In the genomic region with DNA sequence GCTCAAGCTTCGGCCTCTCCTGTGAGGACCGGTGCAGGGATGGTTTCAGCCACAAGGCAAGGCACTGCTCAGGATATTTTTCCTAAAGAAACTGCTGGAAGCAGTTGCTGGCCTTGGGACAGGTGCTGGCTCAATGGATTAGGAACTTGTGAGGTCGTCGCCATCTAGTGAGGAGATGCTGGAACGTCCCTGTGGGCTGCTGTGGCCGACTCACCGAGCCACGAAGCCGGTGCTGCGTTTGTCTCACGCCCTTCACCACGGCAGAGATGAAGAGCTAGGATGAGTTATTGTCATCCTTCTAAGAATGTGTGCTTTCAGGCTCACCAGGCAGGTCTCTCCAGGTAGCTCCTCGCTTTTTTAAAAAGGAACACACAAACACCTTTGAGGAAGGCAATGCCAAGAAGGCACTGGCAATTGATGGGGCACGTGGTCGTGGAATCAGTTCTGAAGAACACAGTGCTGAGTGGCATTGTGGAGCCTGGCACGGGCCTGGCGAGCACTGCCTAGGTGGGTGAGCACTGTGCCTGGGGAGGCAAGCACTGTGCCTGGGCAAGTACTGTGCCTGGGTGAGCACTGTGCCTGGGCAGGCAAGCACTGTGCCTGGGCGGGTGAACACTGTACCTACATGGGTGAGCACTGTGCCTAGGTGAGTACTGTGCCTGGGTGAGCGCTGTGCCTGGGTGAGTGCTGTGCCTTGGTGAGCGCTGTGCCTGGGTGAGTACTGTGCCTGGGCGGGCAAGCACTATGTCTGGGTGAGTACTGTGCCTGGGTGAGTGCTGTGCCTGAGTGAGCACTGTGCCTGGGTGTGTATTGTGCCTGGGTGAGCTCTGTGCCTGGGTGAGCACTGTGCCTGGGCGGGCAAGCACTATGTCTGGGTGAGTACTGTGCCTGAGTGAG, we compare ENCODE assay signal across 9 cellular contexts.
DNase-seq lines count a peak whose midpoint lies in the region; ATAC-seq, FAIRE-seq and TF ChIP-seq lines count a peak whose summit lies in the region.
"Had no signal": no experiment of that assay in that cellular context is flagged by ENCODE, and none has a peak within 500 bp of the region (broad histone marks: within the 10 kb centered on the region; RNA-seq: fewer than 3 reads in every experiment).

No MANE protein-coding gene starts in this region.

- DNase-seq in NCI-H1417 (lab: John Stamatoyannopoulos, UW) (peak; percentile 70 to 90 (median 73)), NCI-H1417 treated with DMSO at 0.1 percent for 48 hours (lab: John Stamatoyannopoulos, UW) (no peak), NCI-H1092 (lab: John Stamatoyannopoulos, UW) (peak; percentile 88), hypothalamus (lab: John Stamatoyannopoulos, UW) (peak in 38 of 51 donors; percentile 9 to 75 (median 40)), RCC 7860 (ENCODE audit: low spot score) (no peak), mucosa of gallbladder (ENCODE audit: low spot score) (no peak)
- DNase-seq in activated CD8-positive, alpha-beta T cell treated with anti-CD3 and anti-CD28 coated beads for 36 hours: peak; percentile 21
- no peak for DNase-seq in stimulated activated naive B cell treated with anti-CD40 and anti-IgM and Interleukin-4, amounts not matched to agents 10 μg/mL and 1 μg/mL and 100 μg/mL, for 72 hours

- peaks cover 4% of the 10 kb centered on the region for H3K4me1 Mint-ChIP-seq in activated CD8-positive, alpha-beta T cell treated with anti-CD3 and anti-CD28 coated beads for 36 hours (ENCODE audit: low read depth)
- H3K4me1 Mint-ChIP-seq in stimulated activated naive B cell treated with anti-CD40 and anti-IgM and Interleukin-4, amounts not matched to agents 10 μg/mL and 1 μg/mL and 100 μg/mL, for 72 hours: peaks cover 8 to 12% of the 10 kb centered on the region in 2 donors

- no peak overlapping the region for H3K27ac Mint-ChIP-seq in activated CD8-positive, alpha-beta T cell treated with anti-CD3 and anti-CD28 coated beads for 36 hours
- H3K27ac Mint-ChIP-seq in stimulated activated naive B cell treated with anti-CD40 and anti-IgM and Interleukin-4, amounts not matched to agents 10 μg/mL and 1 μg/mL and 100 μg/mL, for 72 hours: no peak overlapping the region
- H3K27ac Mint-ChIP-seq: B cell had no signal

- intact Hi-C loops in activated CD8-positive, alpha-beta T cell treated with anti-CD3 and anti-CD28 coated beads for 36 hours (cut with micrococcal nuclease): no loop called here

- no peaks in the 10 kb centered on the region for H3K9me3 Mint-ChIP-seq in activated CD8-positive, alpha-beta T cell treated with anti-CD3 and anti-CD28 coated beads for 36 hours
- peaks cover 2 to 4% of the 10 kb centered on the region in 2 donors for H3K9me3 Mint-ChIP-seq in stimulated activated naive B cell treated with anti-CD40 and anti-IgM and Interleukin-4, amounts not matched to agents 10 μg/mL and 1 μg/mL and 100 μg/mL, for 72 hours

- POLR2A ChIA-PET in activated CD8-positive, alpha-beta T cell treated with anti-CD3 and anti-CD28 coated beads for 36 hours (lab: Charles Lee): no interaction called here

- peaks cover 3% of the 10 kb centered on the region for H3K27me3 Mint-ChIP-seq in activated CD8-positive, alpha-beta T cell treated with anti-CD3 and anti-CD28 coated beads for 36 hours
- peaks cover 28 to 30% of the 10 kb centered on the region in 2 donors for H3K27me3 Mint-ChIP-seq in stimulated activated naive B cell treated with anti-CD40 and anti-IgM and Interleukin-4, amounts not matched to agents 10 μg/mL and 1 μg/mL and 100 μg/mL, for 72 hours

- ATAC-seq in activated CD8-positive, alpha-beta T cell treated with anti-CD3 and anti-CD28 coated beads for 36 hours: no peak
- ATAC-seq in stimulated activated naive B cell treated with anti-CD40 and anti-IgM and Interleukin-4, amounts not matched to agents 10 μg/mL and 1 μg/mL and 100 μg/mL, for 72 hours (replicated peaks): peak; percentile 38 to 45

- CTCF ChIA-PET in activated CD8-positive, alpha-beta T cell treated with anti-CD3 and anti-CD28 coated beads for 36 hours (lab: Charles Lee): interaction anchor here (0.6 to 1.3 kb wide), 2 partner anchors 20 to 32 kb away, joined by 3 to 4 read pairs; no protein-coding TSS in a partner anchor

- no peaks in the 10 kb centered on the region for H3K36me3 Mint-ChIP-seq in activated CD8-positive, alpha-beta T cell treated with anti-CD3 and anti-CD28 coated beads for 36 hours (ENCODE audit: low read depth)
- no peaks in the 10 kb centered on the region for H3K36me3 Mint-ChIP-seq in stimulated activated naive B cell treated with anti-CD40 and anti-IgM and Interleukin-4, amounts not matched to agents 10 μg/mL and 1 μg/mL and 100 μg/mL, for 72 hours

- H3K4me3 Mint-ChIP-seq in activated CD8-positive, alpha-beta T cell treated with anti-CD3 and anti-CD28 coated beads for 36 hours: no peak overlapping the region
- H3K4me3 Mint-ChIP-seq in stimulated activated naive B cell treated with anti-CD40 and anti-IgM and Interleukin-4, amounts not matched to agents 10 μg/mL and 1 μg/mL and 100 μg/mL, for 72 hours: no peak overlapping the region
- H3K4me3 Mint-ChIP-seq: B cell had no signal

- no peak for TF ChIP-seq CTCF in activated CD8-positive, alpha-beta T cell treated with anti-CD3 and anti-CD28 coated beads for 36 hours (IDR thresholded peaks at IDR 0.05)

- FAIRE-seq in RCC 7860 (lab: Jason Lieb, UNC): no peak

Comparison
In these comparisons a context has a peak if more than half of its experiments do, and no peak if none do; other contexts are left out.
1. DNase-seq: peak in NCI-H1417 (3 of 3), NCI-H1092 (single experiment), activated CD8-positive, alpha-beta T cell treated with anti-CD3 and anti-CD28 coated beads for 36 hours (single experiment) and hypothalamus (38 of 51); none in NCI-H1417 treated with DMSO at 0.1 percent for 48 hours (single experiment), stimulated activated naive B cell treated with anti-CD40 and anti-IgM and Interleukin-4, amounts not matched to agents 10 μg/mL and 1 μg/mL and 100 μg/mL, for 72 hours (single experiment), RCC 7860 (single experiment) and mucosa of gallbladder (single experiment).